Comparison of ENCODE assay signal across 1 cellular context in the genomic region with DNA sequence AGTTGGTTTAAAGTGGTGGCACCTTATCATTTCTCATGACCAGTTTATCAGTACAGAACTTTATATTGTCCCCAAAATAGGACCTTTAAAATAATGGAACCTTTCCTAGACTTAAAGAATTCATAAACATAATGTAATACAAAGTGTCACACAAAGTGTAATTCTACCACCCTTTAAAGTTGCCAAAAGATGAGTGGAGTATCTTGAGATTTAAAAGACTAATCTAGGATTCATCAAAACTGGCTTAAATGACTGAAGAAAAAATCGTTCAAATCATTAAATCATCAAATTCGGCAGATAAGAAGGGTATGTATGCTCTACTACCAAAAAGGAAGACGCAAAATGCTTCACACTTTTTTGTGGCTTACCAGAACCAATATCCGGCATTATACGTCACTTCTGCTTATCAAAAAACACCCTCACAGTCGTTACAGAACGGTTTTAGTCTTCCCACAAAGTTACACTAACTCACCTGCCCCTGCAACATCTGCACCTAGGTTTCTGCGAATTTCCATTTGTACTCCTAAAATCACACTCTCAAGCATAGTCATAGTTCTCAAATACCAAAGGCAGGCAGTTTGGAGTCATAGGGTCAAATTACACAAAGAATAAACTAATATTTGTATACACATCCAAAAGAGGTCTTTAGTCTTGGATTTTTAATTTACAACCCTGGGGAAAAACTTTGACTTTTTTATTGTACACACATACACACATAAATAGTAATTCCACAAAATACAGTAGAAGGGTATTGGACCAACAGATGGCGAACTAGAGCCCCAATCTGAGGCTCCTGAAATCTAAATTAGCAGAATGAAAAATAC.
TF ChIP-seq lines count a peak whose summit lies in the region.

No MANE protein-coding gene starts in this region.

TF ChIP-seq in K562, 482 proteins besides CTCF, POLR2A, EP300 and RAD21 (continued from another document and continues in another):
- TF ChIP-seq ZNF407 (IDR thresholded peaks at IDR 0.05; ENCODE audit: low read depth) (no peak), HMG20A (CRISPR knock-in tag; conservative IDR thresholded peaks at IDR 0.05) (no peak), ZNF140 (CRISPR knock-in tag; IDR thresholded peaks at IDR 0.05) (no peak), ZNF518B (CRISPR knock-in tag; IDR thresholded peaks at IDR 0.05) (no peak), FOXM1 (IDR thresholded peaks at IDR 0.05; ENCODE audit: low read depth) (peak; percentile 59; the same call in 1 of the 2 replicates), FOXM1 (CRISPR knock-in tag; IDR thresholded peaks at IDR 0.05; ENCODE audit: low read depth) (no peak), PRMT5 (CRISPR knock-in tag; IDR thresholded peaks at IDR 0.05) (no peak), TFAM (CRISPR knock-in tag; conservative IDR thresholded peaks at IDR 0.05) (no peak), XRCC4 (IDR thresholded peaks at IDR 0.05; ENCODE audit: extremely low read depth, insufficient read depth, insufficient read length) (no peak), ZSCAN29 (IDR thresholded peaks at IDR 0.05) (no peak), PRPF4 (IDR thresholded peaks at IDR 0.05; ENCODE audit: insufficient read depth, low read depth, low read length, poor library complexity, severe bottlenecking) (no peak), ZNF311 (CRISPR knock-in tag; IDR thresholded peaks at IDR 0.05) (no peak), EZH2 (IDR thresholded peaks at IDR 0.05; ENCODE audit: borderline replicate concordance, low read depth, low read length) (no peak), ZNF146 (CRISPR knock-in tag; IDR thresholded peaks at IDR 0.05; ENCODE audit: unreplicated experiment) (no peak), ZNF263 (CRISPR knock-in tag; IDR thresholded peaks at IDR 0.05; ENCODE audit: borderline replicate concordance) (no peak), RAD51 (IDR thresholded peaks at IDR 0.05; ENCODE audit: borderline replicate concordance, low read depth) (no peak), ZSCAN32 (CRISPR knock-in tag; IDR thresholded peaks at IDR 0.05) (no peak), ASH1L (IDR thresholded peaks at IDR 0.05; ENCODE audit: borderline replicate concordance, low read depth, partially characterized antibody) (no peak), SRSF7 (optimal IDR thresholded peaks at IDR 0.05; ENCODE audit: low read depth, low read length) (no peak), OTX1 (CRISPR knock-in tag; IDR thresholded peaks at IDR 0.05) (no peak), HCFC1 (IDR thresholded peaks at IDR 0.05; ENCODE audit: low read depth, low read length) (0 out of 2 replicates have a peak, but pooled peaks have one; percentile 4), KDM5B (IDR thresholded peaks at IDR 0.05; ENCODE audit: insufficient replicate concordance, low read depth, low read length) (no peak), ZNF778 (CRISPR knock-in tag; IDR thresholded peaks at IDR 0.05) (no peak), DDX20 (tag; IDR thresholded peaks at IDR 0.05; ENCODE audit: low read depth) (no peak), ZBTB5 (IDR thresholded peaks at IDR 0.05) (no peak), PPARD (CRISPR knock-in tag; IDR thresholded peaks at IDR 0.05) (no peak), MAFG (tag; conservative IDR thresholded peaks at IDR 0.05) (no peak), CREB1 (IDR thresholded peaks at IDR 0.05) (no peak), CREB1 (CRISPR knock-in tag; IDR thresholded peaks at IDR 0.05) (no peak; the same call in 1 of the 2 replicates), ZNF124 (CRISPR knock-in tag; IDR thresholded peaks at IDR 0.05) (no peak), FOXJ3 (CRISPR knock-in tag; IDR thresholded peaks at IDR 0.05) (no peak), POLR2B (IDR thresholded peaks at IDR 0.05; ENCODE audit: low read depth, partially characterized antibody) (no peak), SMAD2 (IDR thresholded peaks at IDR 0.05; ENCODE audit: low read depth, low read length) (no peak)
- TF ChIP-seq, protein P1, sequence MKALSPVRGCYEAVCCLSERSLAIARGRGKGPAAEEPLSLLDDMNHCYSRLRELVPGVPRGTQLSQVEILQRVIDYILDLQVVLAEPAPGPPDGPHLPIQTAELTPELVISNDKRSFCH (CRISPR knock-in tag; IDR thresholded peaks at IDR 0.05): no peak
- TF ChIP-seq, protein P1 (tag; IDR thresholded peaks at IDR 0.05): peak; percentile 29; the same call in 1 of the 2 replicates
- TF ChIP-seq, protein P2, sequence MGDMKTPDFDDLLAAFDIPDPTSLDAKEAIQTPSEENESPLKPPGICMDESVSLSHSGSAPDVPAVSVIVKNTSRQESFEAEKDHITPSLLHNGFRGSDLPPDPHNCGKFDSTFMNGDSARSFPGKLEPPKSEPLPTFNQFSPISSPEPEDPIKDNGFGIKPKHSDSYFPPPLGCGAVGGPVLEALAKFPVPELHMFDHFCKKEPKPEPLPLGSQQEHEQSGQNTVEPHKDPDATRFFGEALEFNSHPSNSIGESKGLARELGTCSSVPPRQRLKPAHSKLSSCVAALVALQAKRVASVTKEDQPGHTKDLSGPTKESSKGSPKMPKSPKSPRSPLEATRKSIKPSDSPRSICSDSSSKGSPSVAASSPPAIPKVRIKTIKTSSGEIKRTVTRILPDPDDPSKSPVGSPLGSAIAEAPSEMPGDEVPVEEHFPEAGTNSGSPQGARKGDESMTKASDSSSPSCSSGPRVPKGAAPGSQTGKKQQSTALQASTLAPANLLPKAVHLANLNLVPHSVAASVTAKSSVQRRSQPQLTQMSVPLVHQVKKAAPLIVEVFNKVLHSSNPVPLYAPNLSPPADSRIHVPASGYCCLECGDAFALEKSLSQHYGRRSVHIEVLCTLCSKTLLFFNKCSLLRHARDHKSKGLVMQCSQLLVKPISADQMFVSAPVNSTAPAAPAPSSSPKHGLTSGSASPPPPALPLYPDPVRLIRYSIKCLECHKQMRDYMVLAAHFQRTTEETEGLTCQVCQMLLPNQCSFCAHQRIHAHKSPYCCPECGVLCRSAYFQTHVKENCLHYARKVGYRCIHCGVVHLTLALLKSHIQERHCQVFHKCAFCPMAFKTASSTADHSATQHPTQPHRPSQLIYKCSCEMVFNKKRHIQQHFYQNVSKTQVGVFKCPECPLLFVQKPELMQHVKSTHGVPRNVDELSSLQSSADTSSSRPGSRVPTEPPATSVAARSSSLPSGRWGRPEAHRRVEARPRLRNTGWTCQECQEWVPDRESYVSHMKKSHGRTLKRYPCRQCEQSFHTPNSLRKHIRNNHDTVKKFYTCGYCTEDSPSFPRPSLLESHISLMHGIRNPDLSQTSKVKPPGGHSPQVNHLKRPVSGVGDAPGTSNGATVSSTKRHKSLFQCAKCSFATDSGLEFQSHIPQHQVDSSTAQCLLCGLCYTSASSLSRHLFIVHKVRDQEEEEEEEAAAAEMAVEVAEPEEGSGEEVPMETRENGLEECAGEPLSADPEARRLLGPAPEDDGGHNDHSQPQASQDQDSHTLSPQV (IDR thresholded peaks at IDR 0.05): peak; percentile 59; the same call in 1 of the 2 replicates
- TF ChIP-seq, protein P3, sequence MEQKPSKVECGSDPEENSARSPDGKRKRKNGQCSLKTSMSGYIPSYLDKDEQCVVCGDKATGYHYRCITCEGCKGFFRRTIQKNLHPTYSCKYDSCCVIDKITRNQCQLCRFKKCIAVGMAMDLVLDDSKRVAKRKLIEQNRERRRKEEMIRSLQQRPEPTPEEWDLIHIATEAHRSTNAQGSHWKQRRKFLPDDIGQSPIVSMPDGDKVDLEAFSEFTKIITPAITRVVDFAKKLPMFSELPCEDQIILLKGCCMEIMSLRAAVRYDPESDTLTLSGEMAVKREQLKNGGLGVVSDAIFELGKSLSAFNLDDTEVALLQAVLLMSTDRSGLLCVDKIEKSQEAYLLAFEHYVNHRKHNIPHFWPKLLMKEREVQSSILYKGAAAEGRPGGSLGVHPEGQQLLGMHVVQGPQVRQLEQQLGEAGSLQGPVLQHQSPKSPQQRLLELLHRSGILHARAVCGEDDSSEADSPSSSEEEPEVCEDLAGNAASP (IDR thresholded peaks at IDR 0.05): no peak
